ENCODE assay signal across 9 cellular contexts in the genomic region with DNA sequence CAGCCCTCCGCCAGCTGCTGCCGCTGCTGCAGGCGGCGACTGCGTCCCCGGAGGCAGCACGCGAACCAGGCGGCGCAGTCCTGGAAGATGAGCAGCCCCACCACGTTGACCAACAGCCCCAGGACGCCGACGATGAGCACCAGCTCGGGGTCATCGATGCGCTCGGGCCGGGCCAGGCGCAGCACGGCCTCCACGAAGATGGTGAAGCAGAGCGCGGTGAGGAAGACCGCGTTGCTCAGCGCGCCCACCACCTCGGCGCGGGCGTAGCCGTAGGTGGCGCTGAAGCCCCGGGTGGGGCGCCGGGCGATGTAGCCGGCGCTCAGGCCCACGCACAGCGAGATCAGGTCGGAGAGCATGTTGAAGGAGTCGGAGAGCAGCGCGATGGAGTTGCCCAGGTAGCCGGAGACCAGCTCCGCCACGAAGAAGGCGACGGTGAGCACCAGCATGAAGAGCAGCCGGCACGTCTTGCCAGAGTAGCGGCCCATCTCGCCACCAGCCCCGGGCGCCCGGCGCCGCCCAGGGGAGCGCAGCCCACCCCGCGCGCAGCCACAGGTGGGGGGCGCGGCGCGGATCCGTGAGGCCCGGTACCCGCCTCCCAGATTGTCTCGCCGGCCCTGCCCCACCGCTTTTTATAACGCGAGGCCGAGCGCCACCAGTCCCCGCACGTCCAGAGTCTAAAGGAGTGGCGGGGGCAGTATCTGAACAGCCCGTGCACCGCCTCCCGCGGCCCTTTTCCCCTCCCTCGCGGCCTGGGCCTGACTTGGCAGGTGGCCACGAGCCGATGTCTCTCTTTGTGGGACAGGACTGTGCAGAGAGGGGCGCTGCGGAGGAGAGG. TPM values are rescaled to one million over a fixed set of nuclear protein-coding genes. Genes with fewer than 3 reads are reported as not detected.
DNase-seq lines count a peak whose midpoint lies in the region; ATAC-seq and TF ChIP-seq lines count a peak whose summit lies in the region.
"Had no signal": no experiment of that assay in that cellular context is flagged by ENCODE, and none has a peak within 500 bp of the region (broad histone marks: within the 10 kb centered on the region; RNA-seq: fewer than 3 reads in every experiment).

A gene (minus strand): TSS at position 602 of the 835 bp plus-strand sequence. CDS start 117 bp downstream, at position 485.

- DNase-seq in NCI-H524 (lab: John Stamatoyannopoulos, UW) (peak; percentile 14 to 43), NCI-H524 treated with DMSO at 0.1 percent for 48 hours (lab: John Stamatoyannopoulos, UW) (no peak), right atrium auricular region (ENCODE audit: low spot score) (no peak), progenitor cell of endocrine pancreas (ENCODE audit: low spot score, unreplicated experiment) (peak; percentile 28), NCI-H2107 (lab: John Stamatoyannopoulos, UW) (no peak)
- no peak for DNase-seq in activated T-helper 2 cell treated with anti-CD3 and anti-CD28 coated beads, Interferon-gamma antibody, Interleukin-2, Interleukin-4, amounts not matched to agents 10 μg/mL and 5 μg/mL and 100 μg/mL, durations not matched to agents 14 hours and 24 hours and 36 hours (ENCODE audit: low spot score)

- H3K36me3 ChIP-seq in right atrium auricular region: no peaks in the 10 kb centered on the region

- H3K27me3 Mint-ChIP-seq in activated T-helper 2 cell treated with anti-CD3 and anti-CD28 coated beads, Interferon-gamma antibody, Interleukin-2, Interleukin-4, amounts not matched to agents 10 μg/mL and 5 μg/mL and 100 μg/mL, durations not matched to agents 14 hours and 24 hours and 36 hours (ENCODE audit: low read depth): peaks cover 44% of the 10 kb centered on the region
- peaks cover 31% of the 10 kb centered on the region for H3K27me3 Mint-ChIP-seq in progenitor cell of endocrine pancreas

- H3K27ac Mint-ChIP-seq in activated T-helper 2 cell treated with anti-CD3 and anti-CD28 coated beads, Interferon-gamma antibody, Interleukin-2, Interleukin-4, amounts not matched to agents 10 μg/mL and 5 μg/mL and 100 μg/mL, durations not matched to agents 14 hours and 24 hours and 36 hours: no peak within 1 kb of the TSS
- peak within 1 kb of the TSS; percentile 93 for H3K27ac Mint-ChIP-seq in progenitor cell of endocrine pancreas

- H3K27me3 ChIP-seq in right atrium auricular region: peaks cover 0 to 11% of the 10 kb centered on the region in 2 donors

- H3K4me1 Mint-ChIP-seq in activated T-helper 2 cell treated with anti-CD3 and anti-CD28 coated beads, Interferon-gamma antibody, Interleukin-2, Interleukin-4, amounts not matched to agents 10 μg/mL and 5 μg/mL and 100 μg/mL, durations not matched to agents 14 hours and 24 hours and 36 hours (ENCODE audit: low read depth): peaks cover 9% of the 10 kb centered on the region
- H3K4me1 Mint-ChIP-seq in progenitor cell of endocrine pancreas (ENCODE audit: low read depth): peaks cover 3% of the 10 kb centered on the region

- H3K9me3 Mint-ChIP-seq in activated T-helper 2 cell treated with anti-CD3 and anti-CD28 coated beads, Interferon-gamma antibody, Interleukin-2, Interleukin-4, amounts not matched to agents 10 μg/mL and 5 μg/mL and 100 μg/mL, durations not matched to agents 14 hours and 24 hours and 36 hours: no peaks in the 10 kb centered on the region
- H3K9me3 Mint-ChIP-seq in progenitor cell of endocrine pancreas (ENCODE audit: low read depth): no peaks in the 10 kb centered on the region

- no peaks in the 10 kb centered on the region for H3K36me3 Mint-ChIP-seq in activated T-helper 2 cell treated with anti-CD3 and anti-CD28 coated beads, Interferon-gamma antibody, Interleukin-2, Interleukin-4, amounts not matched to agents 10 μg/mL and 5 μg/mL and 100 μg/mL, durations not matched to agents 14 hours and 24 hours and 36 hours (ENCODE audit: low read depth)
- H3K36me3 Mint-ChIP-seq in progenitor cell of endocrine pancreas (ENCODE audit: insufficient read depth): no peaks in the 10 kb centered on the region

- peaks cover 0 to 11% of the 10 kb centered on the region in 2 donors for H3K4me1 ChIP-seq in right atrium auricular region

- peak within 1 kb of the TSS; percentile 23 to 49 for H3K4me3 ChIP-seq in right atrium auricular region

- H3K27ac ChIP-seq in right atrium auricular region: no peak within 1 kb of the TSS
- H3K27ac ChIP-seq: C4-2B had no signal

- peak within 1 kb of the TSS; percentile 68 for H3K4me3 Mint-ChIP-seq in activated T-helper 2 cell treated with anti-CD3 and anti-CD28 coated beads, Interferon-gamma antibody, Interleukin-2, Interleukin-4, amounts not matched to agents 10 μg/mL and 5 μg/mL and 100 μg/mL, durations not matched to agents 14 hours and 24 hours and 36 hours (ENCODE audit: low read depth)
- peak within 1 kb of the TSS; percentile 82 for H3K4me3 Mint-ChIP-seq in progenitor cell of endocrine pancreas (ENCODE audit: low read depth)

- TF ChIP-seq CTCF in right atrium auricular region (IDR thresholded peaks at IDR 0.05) (no peak), progenitor cell of endocrine pancreas (IDR thresholded peaks at IDR 0.05; ENCODE audit: unreplicated experiment) (peak; percentile 21)

- ATAC-seq in HG03565 (IDR thresholded peaks at IDR 0.05; ENCODE audit: unreplicated experiment) (peak; percentile 45), HG03095 (IDR thresholded peaks at IDR 0.05; ENCODE audit: unreplicated experiment) (no peak)

- intact Hi-C loops in activated T-helper 2 cell treated with anti-CD3 and anti-CD28 coated beads, Interferon-gamma antibody, Interleukin-2, Interleukin-4, amounts not matched to agents 10 μg/mL and 5 μg/mL and 100 μg/mL, durations not matched to agents 14 hours and 24 hours and 36 hours (cut with micrococcal nuclease): no loop called here

- no peaks in the 10 kb centered on the region for H3K9me3 ChIP-seq in right atrium auricular region

RNA-seq across cellular contexts. Expression of the gene that starts here (rescaled TPM):
- not detected in 2 replicates for total RNA-seq in activated T-helper 2 cell treated with anti-CD3 and anti-CD28 coated beads, Interferon-gamma antibody, Interleukin-2, Interleukin-4, amounts not matched to agents 10 μg/mL and 5 μg/mL and 100 μg/mL, durations not matched to agents 14 hours and 24 hours and 36 hours
- total RNA-seq in right atrium auricular region (not detected), progenitor cell of endocrine pancreas (1.1 and 1.2 TPM in 2 replicates)

Comparison
In these comparisons a context has a peak if more than half of its experiments do, and no peak if none do; other contexts are left out.
1. DNase-seq: peak in NCI-H524 (2 of 2) and progenitor cell of endocrine pancreas (single experiment); none in NCI-H524 treated with DMSO at 0.1 percent for 48 hours (single experiment), activated T-helper 2 cell treated with anti-CD3 and anti-CD28 coated beads, Interferon-gamma antibody, Interleukin-2, Interleukin-4, amounts not matched to agents 10 μg/mL and 5 μg/mL and 100 μg/mL, durations not matched to agents 14 hours and 24 hours and 36 hours (single experiment), right atrium auricular region (single experiment) and NCI-H2107 (single experiment).